ENCODE assay signal across 18 cellular contexts in the genomic region with DNA sequence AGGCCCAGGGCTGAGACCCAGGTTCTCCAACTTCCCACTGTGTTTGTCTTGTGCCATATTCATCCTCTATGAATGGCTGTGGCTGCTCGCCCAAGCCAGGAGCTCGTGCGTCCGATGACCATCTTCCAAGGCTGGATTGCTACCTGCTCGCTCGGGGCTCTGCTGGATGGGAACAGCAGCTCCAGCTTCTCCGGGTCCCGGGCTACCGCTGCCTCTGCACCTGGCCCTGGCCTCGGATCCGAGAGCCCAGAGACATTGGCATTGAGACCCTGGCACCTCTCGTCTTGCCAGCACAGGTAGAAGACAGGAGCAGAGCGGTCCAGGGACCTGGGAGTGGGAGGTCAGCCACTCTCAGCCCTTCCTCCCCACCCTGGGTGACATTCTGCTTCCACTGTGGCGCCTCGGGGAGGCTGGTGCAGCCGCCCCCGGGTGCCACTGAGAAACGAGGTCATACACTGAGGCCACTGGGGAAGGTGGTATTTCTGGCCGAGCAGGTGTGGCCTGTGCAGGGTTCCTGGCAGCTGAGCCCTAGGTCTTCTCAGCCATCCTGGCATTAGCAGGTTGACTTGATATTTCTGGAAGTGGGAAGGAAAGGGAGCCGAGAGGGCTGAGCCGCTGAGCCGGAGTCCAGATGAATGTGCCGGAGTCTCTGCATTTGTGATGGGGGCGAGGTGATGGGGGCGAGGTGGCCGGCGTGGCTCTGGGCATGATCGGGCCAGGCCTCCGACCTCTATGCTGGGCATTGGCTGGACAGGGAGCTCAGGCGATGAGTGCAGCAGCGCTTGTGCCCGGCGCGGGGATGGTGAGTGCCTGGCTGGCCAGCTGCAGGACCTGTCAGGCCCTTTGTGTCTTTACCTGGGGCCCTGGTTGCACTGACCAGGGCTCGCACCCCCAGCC. TPM values are rescaled to one million over a fixed set of nuclear protein-coding genes. Genes with fewer than 3 reads are reported as not detected.
DNase-seq lines count a peak whose midpoint lies in the region; ATAC-seq and TF ChIP-seq lines count a peak whose summit lies in the region.
"Had no signal": no experiment of that assay in that cellular context is flagged by ENCODE, and none has a peak within 500 bp of the region (broad histone marks: within the 10 kb centered on the region; RNA-seq: fewer than 3 reads in every experiment).

No MANE protein-coding gene starts in this region.

- peaks cover 43% of the 10 kb centered on the region for H3K4me1 ChIP-seq in CD8-positive, alpha-beta memory T cell (ENCODE audit: insufficient read depth, low read length)
- peaks cover 52% of the 10 kb centered on the region for H3K4me1 ChIP-seq in Panc1 (ENCODE audit: control insufficient read depth, insufficient read depth, low read length)
- no peaks in the 10 kb centered on the region for H3K4me1 ChIP-seq in endodermal cell (ENCODE audit: control insufficient read depth, insufficient read depth, low read length)
- H3K4me1 ChIP-seq in trophoblast cell (ENCODE audit: control insufficient read depth in 1 of 2, insufficient read depth in 2 of 2, low read length in 2 of 2), result peaks cover 16 to 21% of the 10 kb centered on the region in 2 experiments
- no peaks in the 10 kb centered on the region for H3K4me1 ChIP-seq in aorta (ENCODE audit: control insufficient read depth in 1 of 2, insufficient read depth in 2 of 2, low read length in 2 of 2)
- H3K4me1 ChIP-seq: BE2C had no signal

- H3K4me3 ChIP-seq in CD8-positive, alpha-beta memory T cell (ENCODE audit: low read length), result no peak overlapping the region
- H3K4me3 ChIP-seq in Panc1 (ENCODE audit: low read depth in 2 of 2, low read length in 2 of 2) (no peak overlapping the region), endodermal cell (ENCODE audit: low read length) (no peak overlapping the region), trophoblast cell (ENCODE audit: low read depth, low read length) (no peak overlapping the region), aorta (ENCODE audit: low read length in 2 of 2) (no peak overlapping the region)
- H3K4me3 ChIP-seq: MG63, PC-9 had no signal

- no peak overlapping the region for H3K4ac ChIP-seq in trophoblast cell (ENCODE audit: low read depth, low read length)

- no peak for TF ChIP-seq CTCF in Panc1 (IDR thresholded peaks at IDR 0.05)
- no peak for TF ChIP-seq CTCF in endodermal cell (conservative IDR thresholded peaks at IDR 0.05)

- H3K36me3 Mint-ChIP-seq in CD8-positive, alpha-beta memory T cell, result peaks cover 0 to 36% (median 2%) of the 10 kb centered on the region in 3 donors
- peaks cover 15% of the 10 kb centered on the region for H3K36me3 Mint-ChIP-seq in endodermal cell (ENCODE audit: low read depth)
- H3K36me3 Mint-ChIP-seq in activated CD4-positive, alpha-beta T cell treated with anti-CD3 and anti-CD28 coated beads, Interleukin-2, amount 10 ng/mL, durations not matched to agents 24 days and 14 days (ENCODE audit: low read depth), result peaks cover 14% of the 10 kb centered on the region

- no peak overlapping the region for H2BK12ac ChIP-seq in trophoblast cell (ENCODE audit: low read length)

- no peak overlapping the region for H3K27ac ChIP-seq in CD8-positive, alpha-beta memory T cell (ENCODE audit: low read depth, low read length)
- H3K27ac ChIP-seq in Panc1 (ENCODE audit: low read length), result peak overlapping the region; percentile 69
- H3K27ac ChIP-seq in endodermal cell (ENCODE audit: low read depth, low read length), result no peak overlapping the region
- H3K27ac ChIP-seq in trophoblast cell (ENCODE audit: low read depth, low read length), result no peak overlapping the region
- H3K27ac ChIP-seq in aorta (ENCODE audit: low read depth in 1 of 2, low read length in 2 of 2), result no peak overlapping the region
- H3K27ac ChIP-seq: PC-9 had no signal

- H3K9ac ChIP-seq in endodermal cell (ENCODE audit: extremely low read depth, low read length, poor library complexity, severe bottlenecking), result no peak overlapping the region
- H3K9ac ChIP-seq in trophoblast cell (ENCODE audit: low read length), result no peak overlapping the region

- no TSS peak for BruUV-seq in Panc1 (replicated peaks; lab: Mats Ljungman, UMichigan)

- H3K36me3 ChIP-seq in CD8-positive, alpha-beta memory T cell (ENCODE audit: insufficient read depth, low read length), result no peaks in the 10 kb centered on the region
- H3K36me3 ChIP-seq in Panc1 (ENCODE audit: control insufficient read depth, insufficient read depth, low read length) (no peaks in the 10 kb centered on the region), endodermal cell (ENCODE audit: control insufficient read depth, insufficient read depth, low read length) (peaks cover 5% of the 10 kb centered on the region), trophoblast cell (ENCODE audit: control insufficient read depth in 1 of 2, insufficient read depth in 2 of 2, low read length in 2 of 2) (peaks cover 2 to 4% of the 10 kb centered on the region in 2 experiments), aorta (ENCODE audit: control insufficient read depth in 1 of 2, insufficient read depth in 2 of 2, low read length in 1 of 2) (no peaks in the 10 kb centered on the region)

- no peak overlapping the region for H2BK120ac ChIP-seq in trophoblast cell (ENCODE audit: insufficient read depth, low read length, poor library complexity)

- no peaks in the 10 kb centered on the region for H3K9me3 ChIP-seq in CD8-positive, alpha-beta memory T cell (ENCODE audit: low read length)
- H3K9me3 ChIP-seq in Panc1 (ENCODE audit: control insufficient read depth, insufficient read depth, low read depth, low read length) (no peaks in the 10 kb centered on the region), endodermal cell (ENCODE audit: control insufficient read depth, low read length) (no peaks in the 10 kb centered on the region), trophoblast cell (ENCODE audit: insufficient read depth, low read depth, low read length) (peaks cover 3% of the 10 kb centered on the region), aorta (ENCODE audit: control insufficient read depth, low read length) (no peaks in the 10 kb centered on the region)
- H3K9me3 ChIP-seq: BE2C, MG63 had no signal

- no peaks in the 10 kb centered on the region for H3K27me3 Mint-ChIP-seq in CD8-positive, alpha-beta memory T cell
- no peaks in the 10 kb centered on the region for H3K27me3 Mint-ChIP-seq in endodermal cell (ENCODE audit: insufficient read depth)
- no peaks in the 10 kb centered on the region for H3K27me3 Mint-ChIP-seq in activated CD4-positive, alpha-beta T cell treated with anti-CD3 and anti-CD28 coated beads, Interleukin-2, amount 10 ng/mL, durations not matched to agents 24 days and 14 days
- H3K27me3 Mint-ChIP-seq: activated CD8-positive, alpha-beta memory T cell treated with anti-CD3 and anti-CD28 coated beads, Interleukin-2, amount 10 ng/mL, durations not matched to agents 7 days and 5 days had no signal

- peaks cover 38 to 66% (median 49%) of the 10 kb centered on the region in 3 donors for H3K4me1 Mint-ChIP-seq in CD8-positive, alpha-beta memory T cell
- H3K4me1 Mint-ChIP-seq in endodermal cell, result peaks cover 5% of the 10 kb centered on the region
- H3K4me1 Mint-ChIP-seq in activated CD4-positive, alpha-beta T cell treated with anti-CD3 and anti-CD28 coated beads, Interleukin-2, amount 10 ng/mL, durations not matched to agents 24 days and 14 days, result peaks cover 31% of the 10 kb centered on the region

- H3K23ac ChIP-seq in trophoblast cell (ENCODE audit: low read length), result no peak overlapping the region

- H3K9me3 Mint-ChIP-seq in CD8-positive, alpha-beta memory T cell, result no peaks in the 10 kb centered on the region
- no peaks in the 10 kb centered on the region for H3K9me3 Mint-ChIP-seq in endodermal cell
- no peaks in the 10 kb centered on the region for H3K9me3 Mint-ChIP-seq in activated CD4-positive, alpha-beta T cell treated with anti-CD3 and anti-CD28 coated beads, Interleukin-2, amount 10 ng/mL, durations not matched to agents 24 days and 14 days

- CTCF ChIA-PET in CD8-positive, alpha-beta memory T cell (lab: Charles Lee), result interaction anchor here (1.0 to 1.6 kb wide), 5 partner anchors 15 to 73 kb away, joined by 3 to 7 read pairs (median 4); no protein-coding TSS in a partner anchor
- CTCF ChIA-PET in Panc1 (lab: Charles Lee), result no interaction called here

- H2AK5ac ChIP-seq in trophoblast cell (ENCODE audit: low read length), result no peak overlapping the region

- no peaks in the 10 kb centered on the region for H3K27me3 ChIP-seq in CD8-positive, alpha-beta memory T cell (ENCODE audit: insufficient read depth, low read length, poor library complexity, severe bottlenecking)
- H3K27me3 ChIP-seq in Panc1 (ENCODE audit: control insufficient read depth, insufficient read depth, low read length), result no peaks in the 10 kb centered on the region
- no peaks in the 10 kb centered on the region for H3K27me3 ChIP-seq in endodermal cell (ENCODE audit: control insufficient read depth, insufficient read depth, low read length, poor library complexity, severe bottlenecking)
- no peaks in the 10 kb centered on the region for H3K27me3 ChIP-seq in trophoblast cell (ENCODE audit: insufficient read depth, low read length)
- no peaks in the 10 kb centered on the region for H3K27me3 ChIP-seq in aorta (ENCODE audit: control insufficient read depth in 1 of 2, insufficient read depth in 2 of 2, low read length in 1 of 2)
- H3K27me3 ChIP-seq: BE2C, MG63 had no signal

- no peak overlapping the region for H3K14ac ChIP-seq in trophoblast cell (ENCODE audit: low read length)

- peak overlapping the region in 7 of 8 donors; percentile 47 to 93 (median 72) for H3K27ac Mint-ChIP-seq in CD8-positive, alpha-beta memory T cell
- H3K27ac Mint-ChIP-seq in endodermal cell, result peak overlapping the region; percentile 13
- H3K27ac Mint-ChIP-seq in activated CD4-positive, alpha-beta T cell treated with anti-CD3 and anti-CD28 coated beads, Interleukin-2, amount 10 ng/mL, durations not matched to agents 24 days and 14 days, result no peak overlapping the region
- H3K27ac Mint-ChIP-seq: activated CD8-positive, alpha-beta memory T cell treated with anti-CD3 and anti-CD28 coated beads, Interleukin-2, amount 10 ng/mL, durations not matched to agents 7 days and 5 days had no signal

- no peak overlapping the region for H4K91ac ChIP-seq in trophoblast cell (ENCODE audit: low read depth, low read length)

- in situ Hi-C loops in Panc1 (cut with HindIII; ENCODE audit: low pct_unique_long_range_greater_than_20kb, low sequenced_read_pairs), result no loop called here

- H4K12ac ChIP-seq in trophoblast cell (ENCODE audit: low read depth, low read length), result no peak overlapping the region

- no peak overlapping the region for H4K8ac ChIP-seq in trophoblast cell (ENCODE audit: low read depth, low read length)

- H3K79me1 ChIP-seq in trophoblast cell (ENCODE audit: low read length), result no peaks in the 10 kb centered on the region

- H2BK5ac ChIP-seq in trophoblast cell (ENCODE audit: low read depth, low read length, poor library complexity), result no peak overlapping the region

- POLR2A ChIA-PET in CD8-positive, alpha-beta memory T cell (lab: Charles Lee), result no interaction called here
- POLR2A ChIA-PET in Panc1 (lab: Charles Lee), result no interaction called here

- no peak overlapping the region for H3K4me2 ChIP-seq in trophoblast cell (ENCODE audit: low read length)
- H3K4me2 ChIP-seq: PC-9 had no signal

- 92 to 94% methylated on average over 23 to 35 of the region's 35 CpGs for WGBS in endodermal cell (ENCODE audit: insufficient coverage in 1 of 2, insufficient read length in 1 of 2), 2 experiments
- no CpG with 5 or more reads among the region's 35 CpGs for WGBS in trophoblast cell (ENCODE audit: extremely low coverage, insufficient coverage, insufficient read length)
- WGBS in aorta, 2 donors, result 91 to 93% methylated on average over 32 to 35 of the region's 35 CpGs

- no peak overlapping the region for H2AFZ ChIP-seq in trophoblast cell (ENCODE audit: insufficient read depth, low read length, poor library complexity)
- H2AFZ ChIP-seq: PC-9 had no signal

- H3K79me2 ChIP-seq in trophoblast cell (ENCODE audit: control insufficient read depth, insufficient read depth, low read length, poor library complexity), result peaks cover 4% of the 10 kb centered on the region

- H3K4me3 Mint-ChIP-seq in CD8-positive, alpha-beta memory T cell, result peak overlapping the region in 1 of 7 donors; percentile 66
- H3K4me3 Mint-ChIP-seq in endodermal cell, result no peak overlapping the region
- no peak overlapping the region for H3K4me3 Mint-ChIP-seq in activated CD4-positive, alpha-beta T cell treated with anti-CD3 and anti-CD28 coated beads, Interleukin-2, amount 10 ng/mL, durations not matched to agents 24 days and 14 days
- H3K4me3 Mint-ChIP-seq: activated CD8-positive, alpha-beta memory T cell treated with anti-CD3 and anti-CD28 coated beads, Interleukin-2, amount 10 ng/mL, durations not matched to agents 7 days and 5 days had no signal

- intact Hi-C loops in Panc1 (cut with micrococcal nuclease; ENCODE audit: unreplicated experiment) (no loop called here), aorta (cut with DNase I) (no loop called here)
- intact Hi-C loops in activated CD4-positive, alpha-beta T cell treated with anti-CD3 and anti-CD28 coated beads, Interleukin-2, amount 10 ng/mL, durations not matched to agents 24 days and 14 days (cut with micrococcal nuclease), result no loop called here

- peak overlapping the region; percentile 19 for H3K18ac ChIP-seq in trophoblast cell (ENCODE audit: low read length)

- no peak for DNase-seq in CD8-positive, alpha-beta memory T cell
- DNase-seq in Panc1 (ENCODE audit: low read depth, low spot score) (no peak), endodermal cell (no peak), trophoblast cell (no peak), aorta (no peak), mucosa of gallbladder (ENCODE audit: low spot score) (no peak)
- DNase-seq in activated CD4-positive, alpha-beta T cell treated with anti-CD3 and anti-CD28 coated beads, Interleukin-2, amount 10 ng/mL, durations not matched to agents 24 days and 14 days, result no peak
- DNase-seq: activated CD8-positive, alpha-beta memory T cell treated with anti-CD3 and anti-CD28 coated beads, Interleukin-2, amount 10 ng/mL, durations not matched to agents 7 days and 5 days; BE2C; DMS79 treated with DMSO at 0.1 percent for 48 hours; HCEC 1CT; MG63; NCI-H2029; NCI-H524 treated with DMSO at 0.1 percent for 48 hours; PC-9 had no signal

- ATAC-seq in Panc1 (no peak), GM21367 (IDR thresholded peaks at IDR 0.05; ENCODE audit: unreplicated experiment) (no peak), aorta (ENCODE audit: low FRiP score) (no peak)
- ATAC-seq: activated CD8-positive, alpha-beta memory T cell treated with anti-CD3 and anti-CD28 coated beads, Interleukin-2, amount 10 ng/mL, durations not matched to agents 7 days and 5 days had no signal

RNA-seq across cellular contexts. Expression of a gene that starts 18.6 kb away (rescaled TPM):
- total RNA-seq in CD8-positive, alpha-beta memory T cell, result 100 to 1,000 TPM; 123 to 126 TPM
- 235 TPM for polyA plus RNA-seq in CD8-positive, alpha-beta memory T cell
- total RNA-seq in Panc1 (2021; ENCODE audit: unreplicated experiment), result 180 TPM
- polyA plus RNA-seq in Panc1 (2012; ENCODE audit: insufficient read length), result 341 TPM
- total RNA-seq in endodermal cell, result 100 to 1,000 TPM; 127 to 141 TPM
- polyA plus RNA-seq in endodermal cell (2013, experiment 1 of 2), result 135 TPM
- polyA plus RNA-seq in endodermal cell (2013, experiment 2 of 2), result 123 TPM
- polyA plus RNA-seq in trophoblast cell (2013), result 157 and 159 TPM in 2 replicates
- total RNA-seq in aorta, result 100 to 1,000 TPM; 118 to 126 TPM
- 100 to 1,000 TPM; 433 to 452 TPM for polyA plus RNA-seq in aorta
- 129 and 132 TPM in 2 replicates for total RNA-seq in activated CD4-positive, alpha-beta T cell treated with anti-CD3 and anti-CD28 coated beads, Interleukin-2, amount 10 ng/mL, durations not matched to agents 24 days and 14 days
- total RNA-seq in mucosa of gallbladder, result 184 TPM

RNA-seq across cellular contexts. Expression of a gene that starts 23.9 kb away (rescaled TPM):
- 100 to 1,000 TPM; 114 to 123 TPM for total RNA-seq in CD8-positive, alpha-beta memory T cell
- polyA plus RNA-seq in CD8-positive, alpha-beta memory T cell, result 268 TPM
- 233 TPM for total RNA-seq in Panc1 (2021; ENCODE audit: unreplicated experiment)
- polyA plus RNA-seq in Panc1 (2012; ENCODE audit: insufficient read length), result 250 TPM
- total RNA-seq in endodermal cell, result 100 to 1,000 TPM; 127 to 140 TPM
- polyA plus RNA-seq in endodermal cell (2013, experiment 1 of 2), result 108 TPM
- polyA plus RNA-seq in endodermal cell (2013, experiment 2 of 2), result 101 TPM
- polyA plus RNA-seq in trophoblast cell (2013), result 261 and 265 TPM in 2 replicates
- 10 to 100 TPM; 40.1 to 64.4 TPM for total RNA-seq in aorta
- 100 to 1,000 TPM in 1 of 2 donors, 10 to 100 TPM in 1; 56.5 to 112 TPM for polyA plus RNA-seq in aorta
- total RNA-seq in activated CD4-positive, alpha-beta T cell treated with anti-CD3 and anti-CD28 coated beads, Interleukin-2, amount 10 ng/mL, durations not matched to agents 24 days and 14 days, result 108 and 119 TPM in 2 replicates
- total RNA-seq in mucosa of gallbladder, result 149 TPM

RNA-seq across cellular contexts. Expression of a gene that starts 29.6 kb away (rescaled TPM):
- 1 to 10 TPM in 1 of 2 experiments, under 1 TPM in 1; 0.72 to 1.5 TPM for total RNA-seq in CD8-positive, alpha-beta memory T cell
- polyA plus RNA-seq in CD8-positive, alpha-beta memory T cell, result not detected
- total RNA-seq in Panc1 (2021; ENCODE audit: unreplicated experiment), result not detected
- polyA plus RNA-seq in Panc1 (2012; ENCODE audit: insufficient read length), result not detected
- total RNA-seq in endodermal cell, result not detected
- not detected for polyA plus RNA-seq in endodermal cell (2013, experiment 1 of 2)
- not detected for polyA plus RNA-seq in endodermal cell (2013, experiment 2 of 2)
- not detected in 2 replicates for polyA plus RNA-seq in trophoblast cell (2013)
- under 1 TPM in 1 of 2 donors, not detected in 1; 0.18 TPM for total RNA-seq in aorta
- not detected for polyA plus RNA-seq in aorta
- total RNA-seq in activated CD4-positive, alpha-beta T cell treated with anti-CD3 and anti-CD28 coated beads, Interleukin-2, amount 10 ng/mL, durations not matched to agents 24 days and 14 days, result not detected in 2 replicates
- total RNA-seq in mucosa of gallbladder, result 0.09 TPM
- total RNA-seq: activated CD8-positive, alpha-beta memory T cell treated with anti-CD3 and anti-CD28 coated beads, Interleukin-2, amount 10 ng/mL, durations not matched to agents 7 days and 5 days; left lobe of liver; myocyte; PC-9 had no signal

RNA-seq across cellular contexts. Expression of a gene that starts 35.1 kb away (rescaled TPM):
- total RNA-seq in CD8-positive, alpha-beta memory T cell, result 100 to 1,000 TPM in 1 of 2 experiments, 10 to 100 TPM in 1; 98.6 to 103 TPM
- 385 TPM for polyA plus RNA-seq in CD8-positive, alpha-beta memory T cell
- total RNA-seq in Panc1 (2021; ENCODE audit: unreplicated experiment) (149 TPM), endodermal cell (10 to 100 TPM; 66.1 to 70.0 TPM), aorta (10 to 100 TPM; 58.0 to 95.8 TPM), mucosa of gallbladder (142 TPM)
- 101 TPM for polyA plus RNA-seq in Panc1 (2012; ENCODE audit: insufficient read length)
- 62.8 TPM for polyA plus RNA-seq in endodermal cell (2013, experiment 1 of 2)
- 56.0 TPM for polyA plus RNA-seq in endodermal cell (2013, experiment 2 of 2)
- polyA plus RNA-seq in trophoblast cell (2013), result 61.8 and 62.4 TPM in 2 replicates
- 10 to 100 TPM; 34.8 to 44.3 TPM for polyA plus RNA-seq in aorta
- total RNA-seq in activated CD4-positive, alpha-beta T cell treated with anti-CD3 and anti-CD28 coated beads, Interleukin-2, amount 10 ng/mL, durations not matched to agents 24 days and 14 days, result 117 and 126 TPM in 2 replicates

RNA-seq across cellular contexts. Expression of a gene that starts 57.4 kb away (rescaled TPM):
- 10 to 100 TPM; 32.7 to 36.7 TPM for total RNA-seq in CD8-positive, alpha-beta memory T cell
- polyA plus RNA-seq in CD8-positive, alpha-beta memory T cell, result 43.4 TPM
- total RNA-seq in Panc1 (2021; ENCODE audit: unreplicated experiment), result 160 TPM
- polyA plus RNA-seq in Panc1 (2012; ENCODE audit: insufficient read length), result 339 TPM
- 10 to 100 TPM; 68.6 to 72.6 TPM for total RNA-seq in endodermal cell
- polyA plus RNA-seq in endodermal cell (2013, experiment 1 of 2), result 60.1 TPM
- 55.9 TPM for polyA plus RNA-seq in endodermal cell (2013, experiment 2 of 2)
- 67.2 and 69.0 TPM in 2 replicates for polyA plus RNA-seq in trophoblast cell (2013)
- total RNA-seq in aorta, result 10 to 100 TPM; 42.3 to 53.0 TPM
- polyA plus RNA-seq in aorta, result 100 to 1,000 TPM in 1 of 2 donors, 10 to 100 TPM in 1; 55.8 to 117 TPM
- 39.9 and 40.1 TPM in 2 replicates for total RNA-seq in activated CD4-positive, alpha-beta T cell treated with anti-CD3 and anti-CD28 coated beads, Interleukin-2, amount 10 ng/mL, durations not matched to agents 24 days and 14 days
- 127 TPM for total RNA-seq in mucosa of gallbladder
